1 cellular context compared by ENCODE assay signal in the genomic region with DNA sequence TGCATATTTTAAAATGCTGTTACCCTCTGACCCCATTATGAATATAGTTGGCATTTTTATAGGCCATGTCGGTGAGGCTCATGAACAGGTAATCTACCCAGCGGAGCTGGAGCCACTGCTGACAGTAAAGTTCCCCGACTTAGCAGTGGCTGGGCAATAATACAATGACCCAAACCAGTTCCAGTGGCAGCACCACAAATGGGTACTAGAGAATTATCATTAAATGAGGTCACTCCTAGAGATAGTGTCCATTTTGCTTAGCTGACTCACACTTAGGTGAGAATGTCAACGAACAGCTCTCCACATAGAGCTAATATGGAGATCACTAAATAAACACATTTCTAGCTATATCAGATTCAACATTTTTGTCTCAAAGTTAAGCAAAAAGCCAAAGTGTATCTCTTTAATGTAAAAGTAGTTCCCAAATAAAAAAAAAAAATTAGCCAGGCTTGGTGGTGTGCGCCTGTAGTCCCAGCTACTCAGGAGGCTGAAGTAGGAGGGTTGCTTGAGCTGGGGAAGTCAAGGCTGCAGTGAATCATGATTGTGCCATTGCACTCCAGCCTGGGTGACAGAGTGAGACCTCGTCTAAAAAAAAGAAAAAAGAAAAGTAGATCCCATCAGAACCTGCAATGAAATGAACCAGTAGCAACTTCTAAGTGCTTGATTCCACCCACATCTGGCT.
TF ChIP-seq lines count a peak whose summit lies in the region.

No MANE protein-coding gene starts in this region.

TF ChIP-seq in HEK293, 187 proteins besides CTCF, POLR2A, EP300 and RAD21 (continued from another document):
- TF ChIP-seq, protein P1, sequence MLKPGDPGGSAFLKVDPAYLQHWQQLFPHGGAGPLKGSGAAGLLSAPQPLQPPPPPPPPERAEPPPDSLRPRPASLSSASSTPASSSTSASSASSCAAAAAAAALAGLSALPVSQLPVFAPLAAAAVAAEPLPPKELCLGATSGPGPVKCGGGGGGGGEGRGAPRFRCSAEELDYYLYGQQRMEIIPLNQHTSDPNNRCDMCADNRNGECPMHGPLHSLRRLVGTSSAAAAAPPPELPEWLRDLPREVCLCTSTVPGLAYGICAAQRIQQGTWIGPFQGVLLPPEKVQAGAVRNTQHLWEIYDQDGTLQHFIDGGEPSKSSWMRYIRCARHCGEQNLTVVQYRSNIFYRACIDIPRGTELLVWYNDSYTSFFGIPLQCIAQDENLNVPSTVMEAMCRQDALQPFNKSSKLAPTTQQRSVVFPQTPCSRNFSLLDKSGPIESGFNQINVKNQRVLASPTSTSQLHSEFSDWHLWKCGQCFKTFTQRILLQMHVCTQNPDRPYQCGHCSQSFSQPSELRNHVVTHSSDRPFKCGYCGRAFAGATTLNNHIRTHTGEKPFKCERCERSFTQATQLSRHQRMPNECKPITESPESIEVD (tag by site-specific recombination; IDR thresholded peaks at IDR 0.05): no peak
- TF ChIP-seq OSR2 (tag by site-specific recombination; IDR thresholded peaks at IDR 0.05) (peak; percentile 20; the same call in 1 of the 2 replicates), PRDM1 (tag by site-specific recombination; IDR thresholded peaks at IDR 0.05) (no peak), KLF7 (tag by site-specific recombination; IDR thresholded peaks at IDR 0.05; ENCODE audit: borderline replicate concordance) (no peak), ZIC2 (tag by site-specific recombination; IDR thresholded peaks at IDR 0.05) (no peak)
- TF ChIP-seq, protein P2, sequence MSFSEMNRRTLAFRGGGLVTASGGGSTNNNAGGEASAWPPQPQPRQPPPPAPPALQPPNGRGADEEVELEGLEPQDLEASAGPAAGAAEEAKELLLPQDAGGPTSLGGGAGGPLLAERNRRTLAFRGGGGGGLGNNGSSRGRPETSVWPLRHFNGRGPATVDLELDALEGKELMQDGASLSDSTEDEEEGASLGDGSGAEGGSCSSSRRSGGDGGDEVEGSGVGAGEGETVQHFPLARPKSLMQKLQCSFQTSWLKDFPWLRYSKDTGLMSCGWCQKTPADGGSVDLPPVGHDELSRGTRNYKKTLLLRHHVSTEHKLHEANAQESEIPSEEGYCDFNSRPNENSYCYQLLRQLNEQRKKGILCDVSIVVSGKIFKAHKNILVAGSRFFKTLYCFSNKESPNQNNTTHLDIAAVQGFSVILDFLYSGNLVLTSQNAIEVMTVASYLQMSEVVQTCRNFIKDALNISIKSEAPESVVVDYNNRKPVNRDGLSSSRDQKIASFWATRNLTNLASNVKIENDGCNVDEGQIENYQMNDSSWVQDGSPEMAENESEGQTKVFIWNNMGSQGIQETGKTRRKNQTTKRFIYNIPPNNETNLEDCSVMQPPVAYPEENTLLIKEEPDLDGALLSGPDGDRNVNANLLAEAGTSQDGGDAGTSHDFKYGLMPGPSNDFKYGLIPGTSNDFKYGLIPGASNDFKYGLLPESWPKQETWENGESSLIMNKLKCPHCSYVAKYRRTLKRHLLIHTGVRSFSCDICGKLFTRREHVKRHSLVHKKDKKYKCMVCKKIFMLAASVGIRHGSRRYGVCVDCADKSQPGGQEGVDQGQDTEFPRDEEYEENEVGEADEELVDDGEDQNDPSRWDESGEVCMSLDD (tag by site-specific recombination; IDR thresholded peaks at IDR 0.05): no peak
